Comparison of ENCODE assay signal across 23 cellular contexts in genomic region chr20:19277381-19277780, GRCh38.
"Had no signal": no experiment of that assay in that cellular context is flagged by ENCODE, and none has a peak within 500 bp of the region (broad histone marks: within the 10 kb centered on the region; RNA-seq: fewer than 3 reads in every experiment).

No MANE protein-coding gene starts in this region.

- H3K27ac Mint-ChIP-seq: activated CD4-positive, alpha-beta T cell treated with anti-CD3 and anti-CD28 coated beads, Interleukin-2, amount 10 ng/mL, durations not matched to agents 7 days and 5 days; activated CD8-positive, alpha-beta memory T cell treated with anti-CD3 and anti-CD28 coated beads, Interleukin-2, amount 10 ng/mL, durations not matched to agents 7 days and 5 days; activated CD8-positive, alpha-beta T cell treated with anti-CD3 and anti-CD28 coated beads for 36 hours; activated naive CD4-positive, alpha-beta T cell treated with anti-CD3 and anti-CD28 coated beads, Interleukin-2, amount 50 U/mL, for 72 hours; natural killer cell treated with Interleukin-12 subunit alpha and Interleukin-12 subunit beta and Interleukin-15 and Interleukin-18, amount 100 ng/mL, for 72 hours; stimulated activated naive CD8-positive, alpha-beta T cell treated with anti-CD3 and anti-CD28 coated beads, Interleukin-15, Interleukin-2, amounts not matched to agents 100 ng/mL and 50 ng/mL, for 24 hours had no signal

- H3K27me3 ChIP-seq: adrenal gland, esophagus muscularis mucosa, gastroesophageal sphincter, thyroid gland, upper lobe of right lung had no signal

- H3K27me3 Mint-ChIP-seq: activated CD4-positive, alpha-beta T cell treated with anti-CD3 and anti-CD28 coated beads, Interleukin-2, amount 10 ng/mL, durations not matched to agents 7 days and 5 days; activated CD8-positive, alpha-beta memory T cell treated with anti-CD3 and anti-CD28 coated beads, Interleukin-2, amount 10 ng/mL, durations not matched to agents 7 days and 5 days; stimulated activated naive CD8-positive, alpha-beta T cell treated with anti-CD3 and anti-CD28 coated beads, Interleukin-15, Interleukin-2, amounts not matched to agents 100 ng/mL and 50 ng/mL, for 24 hours had no signal

- H3K9me3 ChIP-seq: adrenal gland, esophagus muscularis mucosa, gastroesophageal sphincter, thyroid gland, upper lobe of right lung had no signal

- H3K36me3 Mint-ChIP-seq: activated CD8-positive, alpha-beta memory T cell treated with anti-CD3 and anti-CD28 coated beads, Interleukin-2, amount 10 ng/mL, durations not matched to agents 7 days and 5 days; activated naive CD4-positive, alpha-beta T cell treated with anti-CD3 and anti-CD28 coated beads, Interleukin-2, amount 50 U/mL, for 72 hours; natural killer cell treated with Interleukin-12 subunit alpha and Interleukin-12 subunit beta and Interleukin-15 and Interleukin-18, amount 100 ng/mL, for 72 hours had no signal

- H3K9ac ChIP-seq: parathyroid adenoma had no signal

- H3K36me3 ChIP-seq: adrenal gland, esophagus muscularis mucosa, gastroesophageal sphincter, thyroid gland, upper lobe of right lung had no signal

- H3K4me1 Mint-ChIP-seq: activated CD4-positive, alpha-beta T cell treated with anti-CD3 and anti-CD28 coated beads, Interleukin-2, amount 10 ng/mL, durations not matched to agents 7 days and 5 days; activated CD8-positive, alpha-beta memory T cell treated with anti-CD3 and anti-CD28 coated beads, Interleukin-2, amount 10 ng/mL, durations not matched to agents 7 days and 5 days had no signal

- DNase-seq: activated CD4-positive, alpha-beta T cell treated with anti-CD3 and anti-CD28 coated beads, Interleukin-2, amount 10 ng/mL, durations not matched to agents 7 days and 5 days; activated CD8-positive, alpha-beta memory T cell treated with anti-CD3 and anti-CD28 coated beads, Interleukin-2, amount 10 ng/mL, durations not matched to agents 7 days and 5 days; activated CD8-positive, alpha-beta T cell treated with anti-CD3 and anti-CD28 coated beads for 36 hours; activated gamma-delta T cell treated with Interleukin-2 at 50 U/mL for 16 hours; activated T-cell treated with anti-CD3 and anti-CD28 coated beads for 4 hours; adrenal gland; central memory CD4-positive, alpha-beta T cell; head of caudate nucleus; hypothalamus; midbrain; right cardiac atrium; stimulated activated CD4-positive, alpha-beta T cell treated with anti-CD3 and anti-CD28 coated beads, Interleukin-1b, Interleukin-23, amount 100 ng/mL, for 48 hours; substantia nigra; thyroid gland; upper lobe of right lung had no signal

- H3K4me3 ChIP-seq: adrenal gland, coronary artery, esophagus muscularis mucosa, gastroesophageal sphincter, thyroid gland, upper lobe of right lung had no signal

- ATAC-seq: activated CD4-positive, CD25-positive, alpha-beta regulatory T cell treated with anti-CD3 and anti-CD28 coated beads, Interleukin-2, amount 50 U/mL, for 24 hours; activated CD8-positive, alpha-beta memory T cell treated with anti-CD3 and anti-CD28 coated beads, Interleukin-2, amount 10 ng/mL, durations not matched to agents 7 days and 5 days; activated CD8-positive, alpha-beta T cell treated with anti-CD3 and anti-CD28 coated beads for 36 hours; activated naive CD4-positive, alpha-beta T cell treated with anti-CD3 and anti-CD28 coated beads, Interleukin-2, amount 50 U/mL, for 72 hours; gastroesophageal sphincter; natural killer cell treated with Interleukin-12 subunit alpha and Interleukin-12 subunit beta and Interleukin-15 and Interleukin-18, amount 100 ng/mL, for 72 hours; right cardiac atrium; upper lobe of right lung had no signal

- H3K4me3 Mint-ChIP-seq: activated CD4-positive, alpha-beta T cell treated with anti-CD3 and anti-CD28 coated beads, Interleukin-2, amount 10 ng/mL, durations not matched to agents 7 days and 5 days; activated CD8-positive, alpha-beta memory T cell treated with anti-CD3 and anti-CD28 coated beads, Interleukin-2, amount 10 ng/mL, durations not matched to agents 7 days and 5 days; activated CD8-positive, alpha-beta T cell treated with anti-CD3 and anti-CD28 coated beads for 36 hours; natural killer cell treated with Interleukin-12 subunit alpha and Interleukin-12 subunit beta and Interleukin-15 and Interleukin-18, amount 100 ng/mL, for 72 hours; stimulated activated naive CD8-positive, alpha-beta T cell treated with anti-CD3 and anti-CD28 coated beads, Interleukin-15, Interleukin-2, amounts not matched to agents 100 ng/mL and 50 ng/mL, for 24 hours had no signal

- H3K9me3 Mint-ChIP-seq: activated CD4-positive, alpha-beta T cell treated with anti-CD3 and anti-CD28 coated beads, Interleukin-2, amount 10 ng/mL, durations not matched to agents 7 days and 5 days; activated CD8-positive, alpha-beta T cell treated with anti-CD3 and anti-CD28 coated beads for 36 hours; activated naive CD4-positive, alpha-beta T cell treated with anti-CD3 and anti-CD28 coated beads, Interleukin-2, amount 50 U/mL, for 72 hours; natural killer cell treated with Interleukin-12 subunit alpha and Interleukin-12 subunit beta and Interleukin-15 and Interleukin-18, amount 100 ng/mL, for 72 hours; stimulated activated naive CD8-positive, alpha-beta T cell treated with anti-CD3 and anti-CD28 coated beads, Interleukin-15, Interleukin-2, amounts not matched to agents 100 ng/mL and 50 ng/mL, for 24 hours had no signal

- H3K27ac ChIP-seq: adrenal gland, coronary artery, esophagus muscularis mucosa, gastroesophageal sphincter, parathyroid adenoma, upper lobe of right lung had no signal
